18 cellular contexts compared by ENCODE assay signal in genomic region chr19:49863254-49863934, GRCh38. TPM values are rescaled to one million over a fixed set of nuclear protein-coding genes. Genes with fewer than 3 reads are reported as not detected.
DNase-seq lines count a peak whose midpoint lies in the region; ATAC-seq, FAIRE-seq and TF ChIP-seq lines count a peak whose summit lies in the region.
"Had no signal": no experiment of that assay in that cellular context is flagged by ENCODE, and none has a peak within 500 bp of the region (broad histone marks: within the 10 kb centered on the region; RNA-seq: fewer than 3 reads in every experiment).

No MANE protein-coding gene starts in this region.

- FAIRE-seq in K562 (lab: Jason Lieb, UNC), result no peak
- FAIRE-seq: HTR-8/SVneo had no signal

- no peak for TF ChIP-seq POLR2A in K562 (conservative IDR thresholded peaks at IDR 0.05)

- H3K9me3 ChIP-seq in CD4-positive, alpha-beta T cell (ENCODE audit: control insufficient read depth, low read length), result no peaks in the 10 kb centered on the region
- H3K9me3 ChIP-seq in HEK293 (ENCODE audit: control insufficient read depth, insufficient read depth, low read depth, low read length) (no peaks in the 10 kb centered on the region), K562 (replicated peaks; ENCODE audit: control insufficient read depth, insufficient read depth, low read depth, low read length) (no peaks in the 10 kb centered on the region), SK-N-SH (no peaks in the 10 kb centered on the region)
- H3K9me3 ChIP-seq: lower lobe of right lung, spleen had no signal

- peaks cover 41% of the 10 kb centered on the region for H3F3A ChIP-seq in SK-N-SH (replicated peaks; ENCODE audit: insufficient read depth)

- no peak overlapping the region for H3K27ac ChIP-seq in CD4-positive, alpha-beta T cell (ENCODE audit: low read depth, low read length)
- H3K27ac ChIP-seq in HEK293 (ENCODE audit: extremely low read depth, low read depth, low read length) (peak overlapping the region; percentile 44), K562 (ENCODE audit: extremely low read depth, low read depth, low read length) (0 out of 3 replicates have a peak overlapping the region, but pooled peaks have one; percentile 25), SK-N-SH (ENCODE audit: low read depth in 2 of 2, low read length in 1 of 2) (no peak overlapping the region; a peak in 1 of 4 replicates)
- H3K27ac ChIP-seq: epithelial cell of prostate, lower lobe of right lung had no signal

- H2AFZ ChIP-seq in K562 (ENCODE audit: low read depth, low read length) (no peak overlapping the region), SK-N-SH (ENCODE audit: low read depth) (no peak overlapping the region)

- CTCF ChIA-PET in CD4-positive, alpha-beta T cell (lab: Charles Lee), result no interaction called here
- CTCF ChIA-PET in HEK293 (lab: Yijun Ruan, JAX) (interaction anchor here (0.7 to 1.5 kb wide), 5 partner anchors 13 to 182 kb away, joined by 3 to 4 read pairs (median 4); no protein-coding TSS in a partner anchor), K562 (lab: Yijun Ruan, JAX; ENCODE audit: low intra/inter-chr PET ratio) (no interaction called here), SK-N-SH (lab: Yijun Ruan, JAX) (interaction anchor here (0.6 to 3.4 kb wide), 6 partner anchors 10 to 112 kb away, joined by 3 to 20 read pairs (median 4); partner anchors contain the start of genes AKT1S1, PTOV1 and TBC1D17)

- no peak for DNase-seq in CD4-positive, alpha-beta T cell
- DNase-seq in K562 (ENCODE audit: extremely low read depth in 1 of 4, low spot score in 3 of 4) (no peak), nephron progenitor cell (no peak), SK-N-SH (no peak), nucleus accumbens (lab: John Stamatoyannopoulos, UW) (no peak)
- DNase-seq: activated B cell treated with CpG ODN at 0.5 μM for 24 hours; activated CD4-positive, alpha-beta memory T cell treated with anti-CD3 and anti-CD28 coated beads, Interleukin-2, amount 10 ng/mL, durations not matched to agents 7 days and 5 days; activated T-cell treated with anti-CD3 and anti-CD28 coated beads, Interleukin-2, amount 50 U/mL, for 1 hour; COR-L47; hippocampal formation; NCI-H524 had no signal

- no peaks in the 10 kb centered on the region for H3K27me3 ChIP-seq in CD4-positive, alpha-beta T cell (ENCODE audit: control insufficient read depth, insufficient read depth, low read length)
- H3K27me3 ChIP-seq in K562 (ENCODE audit: control insufficient read depth in 2 of 2, insufficient read depth in 2 of 2, low read length in 2 of 2), result no peaks in the 10 kb centered on the region
- no peaks in the 10 kb centered on the region for H3K27me3 ChIP-seq in SK-N-SH (ENCODE audit: insufficient read depth)
- H3K27me3 ChIP-seq: spleen had no signal

- ATAC-seq in CD4-positive, alpha-beta T cell (ENCODE audit: poor library complexity), result no peak
- ATAC-seq in K562 (no peak), GM21529 (IDR thresholded peaks at IDR 0.05; ENCODE audit: unreplicated experiment) (no peak)
- ATAC-seq: lower lobe of right lung had no signal

- H3K4me2 ChIP-seq in K562 (ENCODE audit: insufficient read depth, low read length) (no peak overlapping the region), SK-N-SH (no peak overlapping the region)

- H3K36me3 ChIP-seq in HEK293 (ENCODE audit: control insufficient read depth in 2 of 2, insufficient read depth in 1 of 2, low read length in 2 of 2) (peaks cover 21 to 62% of the 10 kb centered on the region in 2 experiments), K562 (ENCODE audit: control insufficient read depth, insufficient read depth, low read length) (peaks cover 65% of the 10 kb centered on the region), SK-N-SH (replicated peaks in 1 of 2; ENCODE audit: control insufficient read depth in 1 of 2, insufficient read depth in 2 of 2, low read length in 1 of 2) (peaks cover 25 to 51% of the 10 kb centered on the region in 2 experiments)

- H3K4me1 Mint-ChIP-seq in CD4-positive, alpha-beta T cell (ENCODE audit: low read depth), result peaks cover 28% of the 10 kb centered on the region
- peaks cover 55% of the 10 kb centered on the region for H3K4me1 Mint-ChIP-seq in nephron progenitor cell

- no peak overlapping the region for H3K4me3 ChIP-seq in HEK293 (ENCODE audit: low read depth, low read length)
- no peak overlapping the region for H3K4me3 ChIP-seq in K562
- no peak overlapping the region for H3K4me3 ChIP-seq in SK-N-SH (ENCODE audit: low read depth in 2 of 2, low read length in 1 of 2)
- H3K4me3 ChIP-seq: lower lobe of right lung, spleen had no signal

- H3K36me3 Mint-ChIP-seq in CD4-positive, alpha-beta T cell (ENCODE audit: low read depth), result peaks cover 58% of the 10 kb centered on the region
- peaks cover 34% of the 10 kb centered on the region for H3K36me3 Mint-ChIP-seq in nephron progenitor cell (ENCODE audit: low read depth)

- TF ChIP-seq RAD21 in K562 (CRISPR knock-in tag; conservative IDR thresholded peaks at IDR 0.05 in 1 of 2, IDR thresholded peaks at IDR 0.05 in 1 of 2) (no peak), SK-N-SH (IDR thresholded peaks at IDR 0.05; ENCODE audit: low read length) (no peak)

- H3K4me1 ChIP-seq in HEK293 (ENCODE audit: control insufficient read depth, insufficient read depth, low read length) (peaks cover 25% of the 10 kb centered on the region), K562 (replicated peaks in 1 of 2; ENCODE audit: control insufficient read depth in 2 of 2, insufficient read depth in 2 of 2, low read length in 2 of 2) (peaks cover 23 to 81% of the 10 kb centered on the region in 2 experiments; a peak in 4 of 5 replicates), SK-N-SH (ENCODE audit: control insufficient read depth in 1 of 2, insufficient read depth in 2 of 2, low read depth in 1 of 2, low read length in 1 of 2) (peaks cover 26% of the 10 kb centered on the region in 2 experiments; a peak in 3 of 4 replicates)

- H3K9me2 ChIP-seq in SK-N-SH, result no peaks in the 10 kb centered on the region

- H3K79me2 ChIP-seq in K562 (ENCODE audit: control insufficient read depth, insufficient read depth, low read length) (peaks cover 39% of the 10 kb centered on the region), SK-N-SH (ENCODE audit: insufficient read depth) (peaks cover 42% of the 10 kb centered on the region)

- in situ Hi-C loops in K562 (cut with MboI), result no loop called here

- H3K4me3 Mint-ChIP-seq in CD4-positive, alpha-beta T cell, result peak overlapping the region; percentile 39
- no peak overlapping the region for H3K4me3 Mint-ChIP-seq in nephron progenitor cell
- H3K4me3 Mint-ChIP-seq: activated B cell treated with CpG ODN at 0.5 μM for 24 hours; activated CD4-positive, alpha-beta memory T cell treated with anti-CD3 and anti-CD28 coated beads, Interleukin-2, amount 10 ng/mL, durations not matched to agents 7 days and 5 days had no signal

- TF ChIP-seq EP300 in K562 (IDR thresholded peaks at IDR 0.05; ENCODE audit: low read length), result no peak
- TF ChIP-seq EP300 in SK-N-SH (IDR thresholded peaks at IDR 0.05; ENCODE audit: borderline replicate concordance in 1 of 2, low read depth in 1 of 2, low read length in 1 of 2), result no peak

- WGBS in K562 (ENCODE audit: insufficient coverage, low coverage, missing lambda C conversion rate), result 89% methylated on average over 24 of the region's 24 CpGs
- WGBS in SK-N-SH (ENCODE audit: low lambda C conversion rate), result 90% methylated on average over 22 of the region's 24 CpGs

- H3K9me1 ChIP-seq in K562 (ENCODE audit: control insufficient read depth, insufficient read depth, low read length), result peaks cover 4% of the 10 kb centered on the region

- H4K20me1 ChIP-seq in K562 (replicated peaks; ENCODE audit: control insufficient read depth, insufficient read depth, low read length), result peaks cover 24% of the 10 kb centered on the region; the same call in 1 of the 2 replicates
- H4K20me1 ChIP-seq in SK-N-SH (ENCODE audit: insufficient read depth), result peaks cover 30% of the 10 kb centered on the region

- TF ChIP-seq CTCF in CD4-positive, alpha-beta T cell (IDR thresholded peaks at IDR 0.05), result no peak
- TF ChIP-seq CTCF in HEK293 (tag by site-specific recombination; IDR thresholded peaks at IDR 0.05) (no peak), K562 (IDR thresholded peaks at IDR 0.05 in 2 of 3, conservative IDR thresholded peaks at IDR 0.05 in 1 of 3; ENCODE audit: insufficient read depth in 2 of 3, low read depth in 1 of 3, low read length in 3 of 3) (no peak), nephron progenitor cell (IDR thresholded peaks at IDR 0.05) (no peak), SK-N-SH (IDR thresholded peaks at IDR 0.05) (no peak)

- H3K27ac Mint-ChIP-seq in CD4-positive, alpha-beta T cell, result no peak overlapping the region
- H3K27ac Mint-ChIP-seq in nephron progenitor cell, result peak overlapping the region; percentile 27
- H3K27ac Mint-ChIP-seq: activated B cell treated with CpG ODN at 0.5 μM for 24 hours; activated CD4-positive, alpha-beta memory T cell treated with anti-CD3 and anti-CD28 coated beads, Interleukin-2, amount 10 ng/mL, durations not matched to agents 7 days and 5 days had no signal

- no peaks in the 10 kb centered on the region for H3K27me3 Mint-ChIP-seq in CD4-positive, alpha-beta T cell
- no peaks in the 10 kb centered on the region for H3K27me3 Mint-ChIP-seq in nephron progenitor cell (ENCODE audit: low read depth, poor library complexity)
- H3K27me3 Mint-ChIP-seq: activated B cell treated with CpG ODN at 0.5 μM for 24 hours; activated CD4-positive, alpha-beta memory T cell treated with anti-CD3 and anti-CD28 coated beads, Interleukin-2, amount 10 ng/mL, durations not matched to agents 7 days and 5 days had no signal

- intact Hi-C loops in CD4-positive, alpha-beta T cell (cut with DNase I, micrococcal nuclease), result no loop called here
- intact Hi-C loops in K562 (cut with micrococcal nuclease), result no loop called here

- H3K9me3 Mint-ChIP-seq in CD4-positive, alpha-beta T cell, result no peaks in the 10 kb centered on the region
- no peaks in the 10 kb centered on the region for H3K9me3 Mint-ChIP-seq in nephron progenitor cell
- H3K9me3 Mint-ChIP-seq: activated B cell treated with CpG ODN at 0.5 μM for 24 hours; activated CD4-positive, alpha-beta memory T cell treated with anti-CD3 and anti-CD28 coated beads, Interleukin-2, amount 10 ng/mL, durations not matched to agents 7 days and 5 days had no signal

- H3K9ac ChIP-seq in K562 (ENCODE audit: insufficient read depth in 1 of 2, low read depth in 2 of 2, low read length in 2 of 2) (peak overlapping the region in 1 of 2 experiments; percentile 81; a peak in 2 of 4 replicates), SK-N-SH (no peak overlapping the region)

- POLR2A ChIA-PET in CD4-positive, alpha-beta T cell (lab: Charles Lee), result interaction anchor here (1.1 kb wide), 1 partner anchor 12 kb away, joined by 5 read pairs; the partner anchor contains the start of gene PTOV1
- POLR2A ChIA-PET in HEK293 (lab: Yijun Ruan, JAX) (interaction anchor here (1.3 to 8.2 kb wide), 3 partner anchors 11 to 66 kb away, joined by 5 to 128 read pairs (median 14); partner anchors contain the start of genes ATF5, NUP62 and PTOV1), K562 (lab: Yijun Ruan, JAX) (interaction anchor here (1.5 to 2.2 kb wide), 3 partner anchors 10 to 78 kb away, joined by 3 to 18 read pairs (median 7); partner anchors contain the start of gene PTOV1), SK-N-SH (lab: Yijun Ruan, JAX) (interaction anchor here (2.6 kb wide), 1 partner anchor 12 kb away, joined by 25 read pairs; the partner anchor contains the start of gene PTOV1)

- no TSS peak for BruUV-seq in K562 (replicated peaks; lab: Mats Ljungman, UMichigan)

RNA-seq across cellular contexts. Expression of gene PNKP, which starts 4.0 kb away (rescaled TPM):
- 10 to 100 TPM; 96.1 to 98.1 TPM for total RNA-seq in CD4-positive, alpha-beta T cell
- 168 and 404 TPM in 2 replicates for total RNA-seq in K562 (2011; cell fraction: chromatin; rRNA removed; ENCODE audit: low replicate concordance)
- total RNA-seq in K562 (2011; cell fraction: nucleolus; rRNA removed), result 252 and 258 TPM in 2 replicates
- 178 and 185 TPM in 2 replicates for total RNA-seq in K562 (2011; cell fraction: nucleoplasm; rRNA removed)
- total RNA-seq in K562 (2014; rRNA removed) (56.0 and 59.3 TPM in 2 replicates), K562 (2014; rRNA removed; fragmentation: Illumina TruSeq; extraction: Trizol) (12.3 and 18.1 TPM in 2 replicates), K562 (2015; rRNA removed; fragmentation: Illumina TruSeq; extraction: Trizol) (25.3 and 29.4 TPM in 2 replicates), K562 (2021) (84.9 and 85.4 TPM in 2 replicates)
- polyA plus RNA-seq in K562 (2011; rRNA removed) (13.7 and 21.3 TPM in 2 replicates), K562 (2014; fragmentation: Illumina TruSeq; extraction: Trizol) (26.7 and 30.0 TPM in 2 replicates), K562 (2014; fragmentation: Nextera tagmentation; extraction: Ambion mirVana) (1 to 10 TPM; 2.8 to 3.1 TPM), K562 (2014; rRNA removed) (64.0 and 71.3 TPM in 2 replicates), SK-N-SH (2012; rRNA removed) (45.5 and 52.0 TPM in 2 replicates)
- polyA plus RNA-seq in K562 (2011; cell fraction: cytosol; rRNA removed), result 12.2 and 25.9 TPM in 2 replicates
- polyA plus RNA-seq in K562 (2011; cell fraction: nucleus; rRNA removed), result 123 and 164 TPM in 2 replicates
- 56.7 and 64.2 TPM in 2 replicates for polyA plus RNA-seq in K562 (2012)
- polyA minus RNA-seq in K562 (2011; rRNA and poly(A)+ RNA removed), result 6.7 and 8.2 TPM in 2 replicates
- polyA minus RNA-seq in K562 (2011; cell fraction: cytosol; rRNA and poly(A)+ RNA removed), result 22.8 and 136 TPM in 2 replicates
- 48.2 and 49.9 TPM in 2 replicates for polyA minus RNA-seq in K562 (2011; cell fraction: nucleus; rRNA and poly(A)+ RNA removed)
- 8.6 and 13.1 TPM in 2 replicates for polyA plus RNA-seq in SK-N-SH (2012; cell fraction: cytosol; rRNA removed)
- 317 and 404 TPM in 2 replicates for polyA plus RNA-seq in SK-N-SH (2012; cell fraction: nucleus; rRNA removed)

RNA-seq across cellular contexts. Expression of gene PTOV1, which starts 12.4 kb away (rescaled TPM):
- 100 to 1,000 TPM; 127 to 134 TPM for total RNA-seq in CD4-positive, alpha-beta T cell
- 128 and 364 TPM in 2 replicates for total RNA-seq in K562 (2011; cell fraction: chromatin; rRNA removed; ENCODE audit: low replicate concordance)
- 274 and 281 TPM in 2 replicates for total RNA-seq in K562 (2011; cell fraction: nucleolus; rRNA removed)
- total RNA-seq in K562 (2011; cell fraction: nucleoplasm; rRNA removed), result 195 and 218 TPM in 2 replicates
- total RNA-seq in K562 (2014; rRNA removed) (61.3 and 79.5 TPM in 2 replicates), K562 (2014; rRNA removed; fragmentation: Illumina TruSeq; extraction: Trizol) (14.0 and 23.3 TPM in 2 replicates), K562 (2015; rRNA removed; fragmentation: Illumina TruSeq; extraction: Trizol) (43.5 and 44.6 TPM in 2 replicates), K562 (2021) (156 and 169 TPM in 2 replicates)
- polyA plus RNA-seq in K562 (2011; rRNA removed) (33.0 and 58.6 TPM in 2 replicates), K562 (2014; fragmentation: Illumina TruSeq; extraction: Trizol) (61.7 and 81.3 TPM in 2 replicates), K562 (2014; fragmentation: Nextera tagmentation; extraction: Ambion mirVana) (1 to 10 TPM; 4.9 to 9.3 TPM), K562 (2014; rRNA removed) (68.1 and 75.0 TPM in 2 replicates), SK-N-SH (2012; rRNA removed) (56.1 and 95.0 TPM in 2 replicates)
- polyA plus RNA-seq in K562 (2011; cell fraction: cytosol; rRNA removed), result 39.8 and 67.6 TPM in 2 replicates
- 302 and 359 TPM in 2 replicates for polyA plus RNA-seq in K562 (2011; cell fraction: nucleus; rRNA removed)
- polyA plus RNA-seq in K562 (2012), result 104 and 153 TPM in 2 replicates
- polyA minus RNA-seq in K562 (2011; rRNA and poly(A)+ RNA removed), result 22.8 and 25.3 TPM in 2 replicates
- 60.9 and 84.8 TPM in 2 replicates for polyA minus RNA-seq in K562 (2011; cell fraction: cytosol; rRNA and poly(A)+ RNA removed)
- polyA minus RNA-seq in K562 (2011; cell fraction: nucleus; rRNA and poly(A)+ RNA removed), result 81.6 and 99.6 TPM in 2 replicates
- 32.2 and 57.7 TPM in 2 replicates for polyA plus RNA-seq in SK-N-SH (2012; cell fraction: cytosol; rRNA removed)
- polyA plus RNA-seq in SK-N-SH (2012; cell fraction: nucleus; rRNA removed), result 272 and 289 TPM in 2 replicates

RNA-seq across cellular contexts. Expression of gene AKT1S1, which starts 13.8 kb away (rescaled TPM):
- 10 to 100 TPM; 15.1 to 15.8 TPM for total RNA-seq in CD4-positive, alpha-beta T cell
- 24.5 and 49.9 TPM in 2 replicates for total RNA-seq in K562 (2011; cell fraction: chromatin; rRNA removed; ENCODE audit: low replicate concordance)
- 34.3 and 39.9 TPM in 2 replicates for total RNA-seq in K562 (2011; cell fraction: nucleolus; rRNA removed)
- total RNA-seq in K562 (2011; cell fraction: nucleoplasm; rRNA removed), result 26.9 and 29.9 TPM in 2 replicates
- 25.7 and 33.8 TPM in 2 replicates for total RNA-seq in K562 (2014; rRNA removed)
- total RNA-seq in K562 (2014; rRNA removed; fragmentation: Illumina TruSeq; extraction: Trizol), result 5.7 and 6.9 TPM in 2 replicates
- total RNA-seq in K562 (2015; rRNA removed; fragmentation: Illumina TruSeq; extraction: Trizol), result 13.5 and 14.4 TPM in 2 replicates
- total RNA-seq in K562 (2021), result 50.1 and 50.3 TPM in 2 replicates
- polyA plus RNA-seq in K562 (2011; rRNA removed), result 17.1 and 22.4 TPM in 2 replicates
- polyA plus RNA-seq in K562 (2011; cell fraction: cytosol; rRNA removed), result 34.5 and 68.9 TPM in 2 replicates
- 33.2 and 55.4 TPM in 2 replicates for polyA plus RNA-seq in K562 (2011; cell fraction: nucleus; rRNA removed)
- 31.8 and 37.6 TPM in 2 replicates for polyA plus RNA-seq in K562 (2012)
- 39.0 and 40.7 TPM in 2 replicates for polyA plus RNA-seq in K562 (2014; fragmentation: Illumina TruSeq; extraction: Trizol)
- polyA plus RNA-seq in K562 (2014; fragmentation: Nextera tagmentation; extraction: Ambion mirVana), result 1 to 10 TPM; 1.2 TPM
- 38.2 and 45.4 TPM in 2 replicates for polyA plus RNA-seq in K562 (2014; rRNA removed)
- 7.8 and 10.3 TPM in 2 replicates for polyA minus RNA-seq in K562 (2011; rRNA and poly(A)+ RNA removed)
- polyA minus RNA-seq in K562 (2011; cell fraction: cytosol; rRNA and poly(A)+ RNA removed), result 17.4 and 21.4 TPM in 2 replicates
- polyA minus RNA-seq in K562 (2011; cell fraction: nucleus; rRNA and poly(A)+ RNA removed), result 18.2 and 22.4 TPM in 2 replicates
- 56.7 and 63.7 TPM in 2 replicates for polyA plus RNA-seq in SK-N-SH (2012; rRNA removed)
- 37.5 and 51.2 TPM in 2 replicates for polyA plus RNA-seq in SK-N-SH (2012; cell fraction: cytosol; rRNA removed)
- 87.9 and 96.3 TPM in 2 replicates for polyA plus RNA-seq in SK-N-SH (2012; cell fraction: nucleus; rRNA removed)

RNA-seq across cellular contexts. Expression of gene TBC1D17, which starts 14.1 kb away (rescaled TPM):
- 10 to 100 TPM; 35.5 to 35.8 TPM for total RNA-seq in CD4-positive, alpha-beta T cell
- total RNA-seq in K562 (2011; cell fraction: chromatin; rRNA removed; ENCODE audit: low replicate concordance), result 34.8 and 78.7 TPM in 2 replicates
- 40.9 and 43.4 TPM in 2 replicates for total RNA-seq in K562 (2011; cell fraction: nucleolus; rRNA removed)
- 33.2 and 34.5 TPM in 2 replicates for total RNA-seq in K562 (2011; cell fraction: nucleoplasm; rRNA removed)
- total RNA-seq in K562 (2014; rRNA removed) (3.8 and 6.8 TPM in 2 replicates), K562 (2014; rRNA removed; fragmentation: Illumina TruSeq; extraction: Trizol) (2.6 and 3.2 TPM in 2 replicates), K562 (2015; rRNA removed; fragmentation: Illumina TruSeq; extraction: Trizol) (2.4 and 3.5 TPM in 2 replicates), K562 (2021) (14.2 and 16.0 TPM in 2 replicates)
- polyA plus RNA-seq in K562 (2011; rRNA removed) (7.4 and 10.5 TPM in 2 replicates), K562 (2014; fragmentation: Illumina TruSeq; extraction: Trizol) (8.7 and 11.7 TPM in 2 replicates), K562 (2014; fragmentation: Nextera tagmentation; extraction: Ambion mirVana) (under 1 TPM; 0.42 to 0.46 TPM), K562 (2014; rRNA removed) (14.7 and 18.2 TPM in 2 replicates), SK-N-SH (2012; rRNA removed) (27.3 and 28.3 TPM in 2 replicates)
- polyA plus RNA-seq in K562 (2011; cell fraction: cytosol; rRNA removed), result 8.7 and 14.7 TPM in 2 replicates
- 33.2 and 48.4 TPM in 2 replicates for polyA plus RNA-seq in K562 (2011; cell fraction: nucleus; rRNA removed)
- polyA plus RNA-seq in K562 (2012), result 15.8 and 16.9 TPM in 2 replicates
- polyA minus RNA-seq in K562 (2011; rRNA and poly(A)+ RNA removed), result 5.7 and 7.2 TPM in 2 replicates
- 9.1 and 9.2 TPM in 2 replicates for polyA minus RNA-seq in K562 (2011; cell fraction: cytosol; rRNA and poly(A)+ RNA removed)
- polyA minus RNA-seq in K562 (2011; cell fraction: nucleus; rRNA and poly(A)+ RNA removed), result 12.3 and 15.3 TPM in 2 replicates
- polyA plus RNA-seq in SK-N-SH (2012; cell fraction: cytosol; rRNA removed), result 14.9 and 22.0 TPM in 2 replicates
- polyA plus RNA-seq in SK-N-SH (2012; cell fraction: nucleus; rRNA removed), result 76.2 and 78.9 TPM in 2 replicates

RNA-seq across cellular contexts. Expression of gene IL4I1, which starts 33.3 kb away (rescaled TPM):
- total RNA-seq in CD4-positive, alpha-beta T cell, result 1 to 10 TPM; 4.7 to 5.4 TPM
- 0.93 TPM in 1 of 2 replicates, not detected in the other for total RNA-seq in K562 (2011; cell fraction: chromatin; rRNA removed; ENCODE audit: low replicate concordance)
- 1.8 TPM in 2 replicates for total RNA-seq in K562 (2011; cell fraction: nucleolus; rRNA removed)
- 0.37 and 0.46 TPM in 2 replicates for total RNA-seq in K562 (2011; cell fraction: nucleoplasm; rRNA removed)
- 0.90 and 0.95 TPM in 2 replicates for total RNA-seq in K562 (2014; rRNA removed)
- total RNA-seq in K562 (2014; rRNA removed; fragmentation: Illumina TruSeq; extraction: Trizol), result 0.33 TPM in 1 of 2 replicates, not detected in the other
- total RNA-seq in K562 (2015; rRNA removed; fragmentation: Illumina TruSeq; extraction: Trizol), result 0.19 and 0.43 TPM in 2 replicates
- total RNA-seq in K562 (2021), result 0.55 and 0.76 TPM in 2 replicates
- polyA plus RNA-seq in K562 (2011; rRNA removed), result 0.06 and 0.31 TPM in 2 replicates
- polyA plus RNA-seq in K562 (2011; cell fraction: cytosol; rRNA removed), result 0.04 and 0.36 TPM in 2 replicates
- polyA plus RNA-seq in K562 (2011; cell fraction: nucleus; rRNA removed), result 0.24 and 0.27 TPM in 2 replicates
- 0.50 and 0.56 TPM in 2 replicates for polyA plus RNA-seq in K562 (2012)
- polyA plus RNA-seq in K562 (2014; fragmentation: Illumina TruSeq; extraction: Trizol), result 0.15 TPM in 1 of 2 replicates, not detected in the other
- polyA plus RNA-seq in K562 (2014; fragmentation: Nextera tagmentation; extraction: Ambion mirVana), result under 1 TPM in 1 of 2 experiments, not detected in 1; 0.13 TPM
- polyA plus RNA-seq in K562 (2014; rRNA removed), result 0.09 and 0.44 TPM in 2 replicates
- polyA minus RNA-seq in K562 (2011; rRNA and poly(A)+ RNA removed), result 0.11 TPM in 1 of 2 replicates, not detected in the other
- 0.67 and 0.73 TPM in 2 replicates for polyA minus RNA-seq in K562 (2011; cell fraction: cytosol; rRNA and poly(A)+ RNA removed)
- 0.67 and 0.81 TPM in 2 replicates for polyA minus RNA-seq in K562 (2011; cell fraction: nucleus; rRNA and poly(A)+ RNA removed)
- 0.35 and 0.50 TPM in 2 replicates for polyA plus RNA-seq in SK-N-SH (2012; rRNA removed)
- 0.27 and 0.31 TPM in 2 replicates for polyA plus RNA-seq in SK-N-SH (2012; cell fraction: cytosol; rRNA removed)
- polyA plus RNA-seq in SK-N-SH (2012; cell fraction: nucleus; rRNA removed), result 0.76 and 0.97 TPM in 2 replicates
- total RNA-seq: Right ventricle myocardium superior had no signal

Comparison
In these comparisons a context has a peak if more than half of its experiments do, and no peak if none do; other contexts are left out.
1. H3K27ac ChIP-seq: peak in HEK293 (single experiment) and K562 (single experiment); none in CD4-positive, alpha-beta T cell (single experiment) and SK-N-SH (0 of 2).
2. CTCF ChIA-PET loops: an anchor here in HEK293 (0.7 to 1.5 kb wide) and SK-N-SH (0.6 to 3.4 kb wide); none called in CD4-positive, alpha-beta T cell and K562.